8 cellular contexts compared by ENCODE assay signal in the genomic region with DNA sequence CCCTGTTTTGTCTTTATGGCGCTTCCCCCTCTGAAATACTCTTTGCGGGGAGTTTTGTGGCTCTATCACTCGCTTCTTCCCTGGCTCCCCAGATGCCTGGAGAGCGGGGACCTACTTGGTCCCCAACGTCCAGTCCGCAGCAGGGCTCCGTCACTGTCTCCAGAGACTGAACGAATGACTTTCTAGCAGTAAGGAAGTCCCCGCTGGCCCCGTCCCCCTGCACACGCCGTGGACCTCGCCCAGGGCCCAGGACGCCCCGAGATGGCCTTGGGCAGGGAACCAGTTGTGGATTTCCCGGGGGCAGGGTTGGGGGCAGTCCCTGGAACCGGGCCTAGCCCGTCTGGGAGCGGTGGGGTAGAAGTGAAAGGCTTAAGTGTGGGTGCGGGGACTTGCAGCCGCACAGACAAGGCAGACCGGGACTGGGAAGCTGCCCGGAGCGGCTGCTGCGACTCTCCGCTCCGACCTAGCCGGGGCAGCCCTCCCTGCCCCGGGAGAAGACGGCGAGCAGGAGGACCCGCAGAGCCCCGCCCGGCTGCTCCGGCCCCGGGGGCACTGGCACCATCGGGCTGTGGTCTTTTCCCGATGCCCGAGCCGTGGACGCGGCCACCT. TPM values are rescaled to one million over a fixed set of nuclear protein-coding genes. Genes with fewer than 3 reads are reported as not detected.
A peak's percentile ranks its signal among the peaks of the same experiment; 100 is the strongest.
DNase-seq lines count a peak whose midpoint lies in the region; ATAC-seq and TF ChIP-seq lines count a peak whose summit lies in the region.

No MANE protein-coding gene starts in this region.

- peak overlapping the region; percentile 99 for H3K4me2 ChIP-seq in hepatocyte

- no peak for TF ChIP-seq CTCF in AG10803 (conservative IDR thresholded peaks at IDR 0.05; ENCODE audit: low read length)
- TF ChIP-seq CTCF in hepatocyte (IDR thresholded peaks at IDR 0.05; ENCODE audit: poor library complexity) = no peak
- no peak for TF ChIP-seq CTCF in gastrocnemius medialis (IDR thresholded peaks at IDR 0.05 in 4 of 5, conservative IDR thresholded peaks at IDR 0.05 in 1 of 5)

- H3K36me3 ChIP-seq in hepatocyte (replicated peaks; ENCODE audit: insufficient read depth, low read depth) = no peaks in the 10 kb centered on the region
- H3K36me3 ChIP-seq in gastrocnemius medialis = no peaks in the 10 kb centered on the region

- no peaks in the 10 kb centered on the region for H3K9me2 ChIP-seq in hepatocyte (replicated peaks; ENCODE audit: insufficient read depth)

- peak overlapping the region; percentile 77 for H3K4me3 ChIP-seq in AG10803 (ENCODE audit: low read length)
- peak overlapping the region; percentile 68 for H3K4me3 ChIP-seq in hepatocyte
- H3K4me3 ChIP-seq in gastrocnemius medialis = peak overlapping the region; percentile 86 to 95 (median 90)

- in situ Hi-C loops in gastrocnemius medialis (cut with MboI; ENCODE audit: low sequenced_read_pairs in 4 of 4) = loop anchor here in 2 of 4 donors (5.0 to 25.0 kb wide), 2 partner anchors 886 to 1836 kb away; no protein-coding TSS in a partner anchor

- DNase-seq in AG10803 (ENCODE audit: low read depth) = peak; percentile 33
- DNase-seq in RPMI7951 (ENCODE audit: low read depth) = peak; percentile 44
- peak in 47 of 58 donors; percentile 17 to 84 (median 61) for DNase-seq in anterior cingulate cortex (lab: John Stamatoyannopoulos, UW)
- peak; percentile 63 for DNase-seq in hepatocyte (ENCODE audit: low spot score)
- peak; percentile 18 to 21 for DNase-seq in gastrocnemius medialis
- DNase-seq in NK-92 treated with Interleukin-12 subunit alpha and Interleukin-12 subunit beta, amount 100 ng/mL, for 24 hours (lab: John Stamatoyannopoulos, UW) = no peak

- TF ChIP-seq POLR2A in gastrocnemius medialis (IDR thresholded peaks at IDR 0.05) = peak in 1 of 2 donors; percentile 32

- H3K79me2 ChIP-seq in hepatocyte = peaks cover 38% of the 10 kb centered on the region

- H4K20me1 ChIP-seq in hepatocyte (ENCODE audit: insufficient read depth, poor library complexity, severe bottlenecking) = no peaks in the 10 kb centered on the region

- peaks cover 14% of the 10 kb centered on the region for H3K4me1 ChIP-seq in hepatocyte (ENCODE audit: insufficient read depth)
- H3K4me1 ChIP-seq in gastrocnemius medialis = peaks cover 15 to 19% of the 10 kb centered on the region in 2 donors

- ATAC-seq in GM18909 (IDR thresholded peaks at IDR 0.05; ENCODE audit: poor library complexity, unreplicated experiment) (peak; percentile 31), HG03097 (IDR thresholded peaks at IDR 0.05; ENCODE audit: low FRiP score, unreplicated experiment) (peak; percentile 23), gastrocnemius medialis (peak; percentile 56 to 57)

- intact Hi-C loops in gastrocnemius medialis (cut with DNase I; ENCODE audit: low total_unique reads) = loop anchor here (1.0 to 10.0 kb wide), 3 partner anchors 128 to 1836 kb away; no protein-coding TSS in a partner anchor

- peak overlapping the region; percentile 90 for H2AFZ ChIP-seq in hepatocyte

- H3K9me3 ChIP-seq in hepatocyte (ENCODE audit: low read depth) = no peaks in the 10 kb centered on the region
- H3K9me3 ChIP-seq in gastrocnemius medialis = no peaks in the 10 kb centered on the region

- H3K27ac ChIP-seq in hepatocyte = peak overlapping the region; percentile 92
- peak overlapping the region; percentile 65 to 88 (median 80) for H3K27ac ChIP-seq in gastrocnemius medialis

- 2% methylated on average over 40 of the region's 42 CpGs for WGBS in hepatocyte (ENCODE audit: low lambda C conversion rate, missing lambda C conversion rate)

- H3K27me3 ChIP-seq in hepatocyte = peaks cover 16% of the 10 kb centered on the region
- H3K27me3 ChIP-seq in gastrocnemius medialis = peaks cover 0 to 3% (median 0%) of the 10 kb centered on the region in 3 donors

RNA-seq across cellular contexts. Expression of gene EPHA4, which starts 0.8 kb away (rescaled TPM):
- total RNA-seq in RPMI7951 (2014; rRNA removed; shearing (Covaris generic)) = 4.6 and 6.1 TPM in 2 replicates
- total RNA-seq in hepatocyte (36.8 and 39.0 TPM in 2 replicates), gastrocnemius medialis (10 to 100 TPM in 2 of 4 donors, 1 to 10 TPM in 2; 6.3 to 18.8 (median 13.0) TPM)
- polyA plus RNA-seq in hepatocyte = 7.8 and 8.8 TPM in 2 replicates
